In the genomic region with DNA sequence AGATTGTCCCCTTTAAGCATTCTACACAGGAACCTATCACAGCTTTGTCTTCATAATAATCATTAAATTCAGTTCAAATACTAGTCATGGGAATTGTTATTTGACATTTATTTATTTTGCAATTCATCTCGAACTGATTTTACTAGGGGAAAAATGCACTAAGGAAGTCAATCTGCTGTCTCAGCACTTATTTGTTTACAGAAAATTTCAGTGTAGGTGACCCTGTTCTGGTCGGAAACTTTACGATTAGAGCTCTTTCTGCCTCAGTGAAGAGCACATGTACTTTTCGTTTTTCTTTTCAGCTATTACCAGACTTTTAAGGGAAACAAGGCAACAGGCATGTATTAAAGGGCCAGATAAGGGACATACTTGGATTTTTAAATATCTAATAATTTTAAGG, we compare ENCODE assay signal across 1 cellular context.
TF ChIP-seq lines count a peak whose summit lies in the region.

No MANE protein-coding gene starts in this region.

TF ChIP-seq in K562, 482 proteins besides CTCF, POLR2A, EP300 and RAD21 (continued from another document):
- TF ChIP-seq, protein P1, sequence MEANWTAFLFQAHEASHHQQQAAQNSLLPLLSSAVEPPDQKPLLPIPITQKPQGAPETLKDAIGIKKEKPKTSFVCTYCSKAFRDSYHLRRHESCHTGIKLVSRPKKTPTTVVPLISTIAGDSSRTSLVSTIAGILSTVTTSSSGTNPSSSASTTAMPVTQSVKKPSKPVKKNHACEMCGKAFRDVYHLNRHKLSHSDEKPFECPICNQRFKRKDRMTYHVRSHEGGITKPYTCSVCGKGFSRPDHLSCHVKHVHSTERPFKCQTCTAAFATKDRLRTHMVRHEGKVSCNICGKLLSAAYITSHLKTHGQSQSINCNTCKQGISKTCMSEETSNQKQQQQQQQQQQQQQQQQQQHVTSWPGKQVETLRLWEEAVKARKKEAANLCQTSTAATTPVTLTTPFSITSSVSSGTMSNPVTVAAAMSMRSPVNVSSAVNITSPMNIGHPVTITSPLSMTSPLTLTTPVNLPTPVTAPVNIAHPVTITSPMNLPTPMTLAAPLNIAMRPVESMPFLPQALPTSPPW (CRISPR knock-in tag; IDR thresholded peaks at IDR 0.05) = no peak
- TF ChIP-seq TBP (optimal IDR thresholded peaks at IDR 0.05; ENCODE audit: low read depth, low read length) (no peak), EHMT2 (IDR thresholded peaks at IDR 0.05) (no peak), MAFF (IDR thresholded peaks at IDR 0.05; ENCODE audit: low read length) (peak; percentile 90), MAFG (tag; conservative IDR thresholded peaks at IDR 0.05) (peak; percentile 81), MAZ (CRISPR knock-in tag; conservative IDR thresholded peaks at IDR 0.05 in 1 of 2, IDR thresholded peaks at IDR 0.05 in 1 of 2) (no peak), ZNF589 (CRISPR knock-in tag; IDR thresholded peaks at IDR 0.05; ENCODE audit: low read depth) (no peak), ZNF316 (IDR thresholded peaks at IDR 0.05) (peak; percentile 86), ZKSCAN3 (CRISPR knock-in tag; IDR thresholded peaks at IDR 0.05) (no peak), LEF1 (IDR thresholded peaks at IDR 0.05) (no peak), PHF21A (IDR thresholded peaks at IDR 0.05; ENCODE audit: borderline replicate concordance, low read depth) (no peak), SPI1 (IDR thresholded peaks at IDR 0.05; ENCODE audit: borderline replicate concordance, low read depth, low read length) (no peak), IFI16 (CRISPR knock-in tag; IDR thresholded peaks at IDR 0.05) (no peak), KLF6 (CRISPR knock-in tag; IDR thresholded peaks at IDR 0.05; ENCODE audit: borderline replicate concordance) (no peak), CHD4 (IDR thresholded peaks at IDR 0.05; ENCODE audit: insufficient read depth, insufficient replicate concordance, low read depth, low read length, poor library complexity, severe bottlenecking) (no peak), ZNF184 (CRISPR knock-in tag; IDR thresholded peaks at IDR 0.05) (no peak), STAT5A (IDR thresholded peaks at IDR 0.05; ENCODE audit: borderline replicate concordance, low read length) (no peak), RBM17 (IDR thresholded peaks at IDR 0.05; ENCODE audit: borderline replicate concordance, low read depth, low read length) (no peak), ZNF583 (CRISPR knock-in tag; IDR thresholded peaks at IDR 0.05) (no peak), JUNB (CRISPR knock-in tag; conservative IDR thresholded peaks at IDR 0.05) (no peak)
- TF ChIP-seq, protein P2, sequence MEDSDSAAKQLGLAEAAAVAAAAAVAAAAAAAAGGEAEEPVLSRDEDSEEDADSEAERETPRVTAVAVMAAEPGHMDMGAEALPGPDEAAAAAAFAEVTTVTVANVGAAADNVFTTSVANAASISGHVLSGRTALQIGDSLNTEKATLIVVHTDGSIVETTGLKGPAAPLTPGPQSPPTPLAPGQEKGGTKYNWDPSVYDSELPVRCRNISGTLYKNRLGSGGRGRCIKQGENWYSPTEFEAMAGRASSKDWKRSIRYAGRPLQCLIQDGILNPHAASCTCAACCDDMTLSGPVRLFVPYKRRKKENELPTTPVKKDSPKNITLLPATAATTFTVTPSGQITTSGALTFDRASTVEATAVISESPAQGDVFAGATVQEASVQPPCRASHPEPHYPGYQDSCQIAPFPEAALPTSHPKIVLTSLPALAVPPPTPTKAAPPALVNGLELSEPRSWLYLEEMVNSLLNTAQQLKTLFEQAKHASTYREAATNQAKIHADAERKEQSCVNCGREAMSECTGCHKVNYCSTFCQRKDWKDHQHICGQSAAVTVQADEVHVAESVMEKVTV (CRISPR knock-in tag; IDR thresholded peaks at IDR 0.05) = no peak
- TF ChIP-seq, protein P3, sequence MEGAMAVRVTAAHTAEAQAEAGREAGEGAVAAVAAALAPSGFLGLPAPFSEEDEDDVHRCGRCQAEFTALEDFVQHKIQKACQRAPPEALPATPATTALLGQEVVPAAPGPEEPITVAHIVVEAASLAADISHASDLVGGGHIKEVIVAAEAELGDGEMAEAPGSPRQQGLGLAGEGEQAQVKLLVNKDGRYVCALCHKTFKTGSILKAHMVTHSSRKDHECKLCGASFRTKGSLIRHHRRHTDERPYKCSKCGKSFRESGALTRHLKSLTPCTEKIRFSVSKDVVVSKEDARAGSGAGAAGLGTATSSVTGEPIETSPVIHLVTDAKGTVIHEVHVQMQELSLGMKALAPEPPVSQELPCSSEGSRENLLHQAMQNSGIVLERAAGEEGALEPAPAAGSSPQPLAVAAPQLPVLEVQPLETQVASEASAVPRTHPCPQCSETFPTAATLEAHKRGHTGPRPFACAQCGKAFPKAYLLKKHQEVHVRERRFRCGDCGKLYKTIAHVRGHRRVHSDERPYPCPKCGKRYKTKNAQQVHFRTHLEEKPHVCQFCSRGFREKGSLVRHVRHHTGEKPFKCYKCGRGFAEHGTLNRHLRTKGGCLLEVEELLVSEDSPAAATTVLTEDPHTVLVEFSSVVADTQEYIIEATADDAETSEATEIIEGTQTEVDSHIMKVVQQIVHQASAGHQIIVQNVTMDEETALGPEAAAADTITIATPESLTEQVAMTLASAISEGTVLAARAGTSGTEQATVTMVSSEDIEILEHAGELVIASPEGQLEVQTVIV (CRISPR knock-in tag; IDR thresholded peaks at IDR 0.05; ENCODE audit: borderline replicate concordance) = no peak
- TF ChIP-seq, protein P4, sequence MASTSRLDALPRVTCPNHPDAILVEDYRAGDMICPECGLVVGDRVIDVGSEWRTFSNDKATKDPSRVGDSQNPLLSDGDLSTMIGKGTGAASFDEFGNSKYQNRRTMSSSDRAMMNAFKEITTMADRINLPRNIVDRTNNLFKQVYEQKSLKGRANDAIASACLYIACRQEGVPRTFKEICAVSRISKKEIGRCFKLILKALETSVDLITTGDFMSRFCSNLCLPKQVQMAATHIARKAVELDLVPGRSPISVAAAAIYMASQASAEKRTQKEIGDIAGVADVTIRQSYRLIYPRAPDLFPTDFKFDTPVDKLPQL (IDR thresholded peaks at IDR 0.05; ENCODE audit: extremely low read depth, insufficient read length) = no peak
- TF ChIP-seq, protein P5, sequence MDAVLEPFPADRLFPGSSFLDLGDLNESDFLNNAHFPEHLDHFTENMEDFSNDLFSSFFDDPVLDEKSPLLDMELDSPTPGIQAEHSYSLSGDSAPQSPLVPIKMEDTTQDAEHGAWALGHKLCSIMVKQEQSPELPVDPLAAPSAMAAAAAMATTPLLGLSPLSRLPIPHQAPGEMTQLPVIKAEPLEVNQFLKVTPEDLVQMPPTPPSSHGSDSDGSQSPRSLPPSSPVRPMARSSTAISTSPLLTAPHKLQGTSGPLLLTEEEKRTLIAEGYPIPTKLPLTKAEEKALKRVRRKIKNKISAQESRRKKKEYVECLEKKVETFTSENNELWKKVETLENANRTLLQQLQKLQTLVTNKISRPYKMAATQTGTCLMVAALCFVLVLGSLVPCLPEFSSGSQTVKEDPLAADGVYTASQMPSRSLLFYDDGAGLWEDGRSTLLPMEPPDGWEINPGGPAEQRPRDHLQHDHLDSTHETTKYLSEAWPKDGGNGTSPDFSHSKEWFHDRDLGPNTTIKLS (IDR thresholded peaks at IDR 0.05; ENCODE audit: borderline replicate concordance, low read depth) = no peak
- TF ChIP-seq, protein P6, sequence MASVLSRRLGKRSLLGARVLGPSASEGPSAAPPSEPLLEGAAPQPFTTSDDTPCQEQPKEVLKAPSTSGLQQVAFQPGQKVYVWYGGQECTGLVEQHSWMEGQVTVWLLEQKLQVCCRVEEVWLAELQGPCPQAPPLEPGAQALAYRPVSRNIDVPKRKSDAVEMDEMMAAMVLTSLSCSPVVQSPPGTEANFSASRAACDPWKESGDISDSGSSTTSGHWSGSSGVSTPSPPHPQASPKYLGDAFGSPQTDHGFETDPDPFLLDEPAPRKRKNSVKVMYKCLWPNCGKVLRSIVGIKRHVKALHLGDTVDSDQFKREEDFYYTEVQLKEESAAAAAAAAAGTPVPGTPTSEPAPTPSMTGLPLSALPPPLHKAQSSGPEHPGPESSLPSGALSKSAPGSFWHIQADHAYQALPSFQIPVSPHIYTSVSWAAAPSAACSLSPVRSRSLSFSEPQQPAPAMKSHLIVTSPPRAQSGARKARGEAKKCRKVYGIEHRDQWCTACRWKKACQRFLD (CRISPR knock-in tag; IDR thresholded peaks at IDR 0.05) = no peak
